In genomic region chr5:6291961-6292360, GRCh38 we compare ENCODE assay signal across 8 cellular contexts.
DNase-seq lines count a peak whose midpoint lies in the region; ATAC-seq, FAIRE-seq and TF ChIP-seq lines count a peak whose summit lies in the region.

No MANE protein-coding gene starts in this region.

- WGBS in esophagus muscularis mucosa = 37% methylated on average over 3 of the region's 3 CpGs

- no peak for FAIRE-seq in D721Med (lab: Jason Lieb, UNC)
- peak; percentile 45 for FAIRE-seq in H54 (lab: Jason Lieb, UNC)

- TF ChIP-seq EP300 in esophagus muscularis mucosa (IDR thresholded peaks at IDR 0.05) = no peak

- peaks cover 0 to 10% (median 0%) of the 10 kb centered on the region in 3 donors for H3K9me3 ChIP-seq in tibial artery
- H3K9me3 ChIP-seq in esophagus muscularis mucosa = peaks cover 0 to 9% (median 3%) of the 10 kb centered on the region in 4 donors

- H3K4me3 ChIP-seq in fibroblast of mammary gland (ENCODE audit: control insufficient read depth, low read depth, low read length) (no peak overlapping the region), tibial artery (no peak overlapping the region), esophagus muscularis mucosa (no peak overlapping the region)

- DNase-seq in D721Med (ENCODE audit: insufficient read length, low spot score) (no peak), H54 (ENCODE audit: insufficient read length, low spot score) (no peak), NCI-H82 (lab: John Stamatoyannopoulos, UW) (peak; percentile 79), fibroblast of mammary gland (ENCODE audit: low read depth) (peak; percentile 11), tibial artery (no peak), esophagus muscularis mucosa (ENCODE audit: extremely low spot score) (no peak)
- no peak for DNase-seq in NK-92 treated with Interleukin-12 subunit alpha and Interleukin-12 subunit beta, amount 100 ng/mL, for 24 hours (lab: John Stamatoyannopoulos, UW)

- H3K27ac ChIP-seq in tibial artery (no peak overlapping the region), esophagus muscularis mucosa (replicated peaks in 1 of 4) (no peak overlapping the region)

- no peak for ATAC-seq in GM21786 (IDR thresholded peaks at IDR 0.05; ENCODE audit: unreplicated experiment)

- no peaks in the 10 kb centered on the region for H3K36me3 ChIP-seq in tibial artery
- H3K36me3 ChIP-seq in esophagus muscularis mucosa = no peaks in the 10 kb centered on the region

- H3K27me3 ChIP-seq in tibial artery = no peaks in the 10 kb centered on the region
- no peaks in the 10 kb centered on the region for H3K27me3 ChIP-seq in esophagus muscularis mucosa

- no peak for TF ChIP-seq POLR2A in H54 (IDR thresholded peaks at IDR 0.05; ENCODE audit: low read depth, low read length)
- TF ChIP-seq POLR2A in esophagus muscularis mucosa (IDR thresholded peaks at IDR 0.05; ENCODE audit: low read depth) = no peak

- H3K4me1 ChIP-seq in tibial artery (no peaks in the 10 kb centered on the region), esophagus muscularis mucosa (no peaks in the 10 kb centered on the region)

- TF ChIP-seq CTCF in D721Med (IDR thresholded peaks at IDR 0.05; ENCODE audit: insufficient read depth, missing control alignments) (peak; percentile 3), fibroblast of mammary gland (conservative IDR thresholded peaks at IDR 0.05; ENCODE audit: control insufficient read depth, insufficient read depth, low read depth, low read length) (peak; percentile 19), tibial artery (IDR thresholded peaks at IDR 0.05) (no peak), esophagus muscularis mucosa (IDR thresholded peaks at IDR 0.05) (no peak)

- intact Hi-C loops in tibial artery (cut with DNase I; ENCODE audit: low total_unique reads) (no loop called here), esophagus muscularis mucosa (cut with DNase I) (no loop called here)

Comparison
In these comparisons a context has a peak if more than half of its experiments do, and no peak if none do; other contexts are left out.
1. DNase-seq: peak in NCI-H82 (single experiment) and fibroblast of mammary gland (single experiment); none in D721Med (single experiment), H54 (single experiment), NK-92 treated with Interleukin-12 subunit alpha and Interleukin-12 subunit beta, amount 100 ng/mL, for 24 hours (single experiment), tibial artery (0 of 2) and esophagus muscularis mucosa (single experiment).
2. CTCF ChIP-seq: peak in D721Med (single experiment) and fibroblast of mammary gland (single experiment); none in tibial artery (0 of 2) and esophagus muscularis mucosa (0 of 3).